In genomic region chr1:166069390-166069789, GRCh38 we compare ENCODE assay signal across 3 cellular contexts.
TF ChIP-seq lines count a peak whose summit lies in the region.

No MANE protein-coding gene starts in this region.

TF ChIP-seq in SK-N-SH, 30 proteins besides CTCF, POLR2A, EP300 and RAD21:
- TF ChIP-seq REST (IDR thresholded peaks at IDR 0.05; ENCODE audit: low read depth, low read length) (peak; percentile 77; the same call in 1 of the 2 replicates), EZH2phosphoT487 (IDR thresholded peaks at IDR 0.05; ENCODE audit: borderline replicate concordance, low read depth) (no peak), NRF1 (IDR thresholded peaks at IDR 0.05; ENCODE audit: low read depth, low read length) (no peak)

TF ChIP-seq in SK-N-SH treated with all-trans-retinoic acid at 6 μM for 48 hours, 23 proteins besides CTCF, POLR2A, EP300 and RAD21 (continued from another document):
- TF ChIP-seq PATZ1 (CRISPR knock-in tag; IDR thresholded peaks at IDR 0.05; ENCODE audit: borderline replicate concordance), result no peak
- no peak for TF ChIP-seq CSRNP3 (CRISPR knock-in tag; IDR thresholded peaks at IDR 0.05)
- no peak for TF ChIP-seq GLIS3 (CRISPR knock-in tag; IDR thresholded peaks at IDR 0.05)
- TF ChIP-seq ESRRG (CRISPR knock-in tag; IDR thresholded peaks at IDR 0.05), result no peak
- no peak for TF ChIP-seq ZNF8 (CRISPR knock-in tag; IDR thresholded peaks at IDR 0.05)
- TF ChIP-seq ZNF565 (CRISPR knock-in tag; conservative IDR thresholded peaks at IDR 0.05; ENCODE audit: low read depth), result no peak

TF ChIP-seq in liver, 16 proteins besides CTCF, POLR2A, EP300 and RAD21:
- TF ChIP-seq REST (IDR thresholded peaks at IDR 0.05) (peak; percentile 97), HNF4G (IDR thresholded peaks at IDR 0.05) (no peak), NR2F2 (IDR thresholded peaks at IDR 0.05) (no peak)
